8 cellular contexts compared by ENCODE assay signal in the genomic region with DNA sequence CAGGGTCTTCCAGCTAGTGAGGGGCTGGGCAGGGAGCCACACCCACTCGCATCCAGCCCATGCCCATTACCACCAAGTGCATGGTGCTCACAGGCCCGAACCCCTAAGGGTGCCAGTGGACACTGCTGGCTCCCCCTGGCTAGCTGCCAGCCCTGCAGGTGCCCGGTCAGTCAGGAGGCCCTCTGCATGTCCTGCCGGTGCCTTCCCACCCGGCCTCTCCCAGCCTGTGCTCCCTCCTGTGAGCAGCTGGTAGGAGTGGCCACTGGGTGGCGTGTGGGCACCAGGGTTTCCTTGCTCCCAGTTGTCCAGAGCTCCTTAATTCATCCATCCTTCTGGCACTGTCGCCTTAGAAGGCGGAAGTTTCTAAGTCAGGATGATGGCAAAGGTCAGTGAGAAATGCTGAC. TPM values are rescaled to one million over a fixed set of nuclear protein-coding genes. Genes with fewer than 3 reads are reported as not detected.
A peak's percentile ranks its signal among the peaks of the same experiment; 100 is the strongest.
DNase-seq lines count a peak whose midpoint lies in the region; ATAC-seq and TF ChIP-seq lines count a peak whose summit lies in the region.

No MANE protein-coding gene starts in this region.

- H3K27ac Mint-ChIP-seq in progenitor cell of endocrine pancreas (no peak overlapping the region), T-cell (no peak overlapping the region)

- CTCF ChIA-PET in T-cell (lab: Charles Lee), result interaction anchor here (0.6 to 1.9 kb wide), 3 partner anchors 9 to 226 kb away, joined by 3 to 6 read pairs (median 3); no protein-coding TSS in a partner anchor

- H3K4me1 Mint-ChIP-seq in progenitor cell of endocrine pancreas (ENCODE audit: low read depth) (peaks cover 3% of the 10 kb centered on the region), T-cell (peaks cover 5 to 21% (median 9%) of the 10 kb centered on the region in 3 donors)

- ATAC-seq in T-cell (replicated peaks in 1 of 4) (no peak), HG03025 (IDR thresholded peaks at IDR 0.05; ENCODE audit: low FRiP score, unreplicated experiment) (no peak)

- H3K27me3 Mint-ChIP-seq in progenitor cell of endocrine pancreas (no peaks in the 10 kb centered on the region), T-cell (no peaks in the 10 kb centered on the region)

- POLR2A ChIA-PET in T-cell (lab: Charles Lee), result interaction anchor here in 1 of 2 donors (0.6 kb wide), 1 partner anchor 29 kb away, joined by 3 read pairs; no protein-coding TSS in a partner anchor

- peaks cover 28% of the 10 kb centered on the region for H3K36me3 Mint-ChIP-seq in progenitor cell of endocrine pancreas (ENCODE audit: insufficient read depth)
- peaks cover 67% of the 10 kb centered on the region for H3K36me3 Mint-ChIP-seq in T-cell

- DNase-seq in NCI-H524 (lab: John Stamatoyannopoulos, UW), result peak; percentile 69 to 87
- no peak for DNase-seq in NCI-H524 treated with DMSO at 0.1 percent for 48 hours (lab: John Stamatoyannopoulos, UW)
- peak; percentile 52 for DNase-seq in LHCN-M2 (ENCODE audit: low read depth)
- peak; percentile 51 to 61 for DNase-seq in SHP77 (lab: John Stamatoyannopoulos, UW)
- peak; percentile 68 for DNase-seq in fibroblast of pulmonary artery (ENCODE audit: low read depth)
- peak; percentile 57 for DNase-seq in progenitor cell of endocrine pancreas (ENCODE audit: low spot score, unreplicated experiment)
- DNase-seq in T-cell, result no peak

- H3K4me3 Mint-ChIP-seq in progenitor cell of endocrine pancreas (ENCODE audit: low read depth), result no peak overlapping the region
- no peak overlapping the region for H3K4me3 Mint-ChIP-seq in T-cell

- H3K9me3 Mint-ChIP-seq in progenitor cell of endocrine pancreas (ENCODE audit: low read depth) (no peaks in the 10 kb centered on the region), T-cell (no peaks in the 10 kb centered on the region)

- H3K4me3 ChIP-seq in fibroblast of pulmonary artery (replicated peaks; ENCODE audit: low read depth, low read length), result no peak overlapping the region

- TF ChIP-seq CTCF in fibroblast of pulmonary artery (IDR thresholded peaks at IDR 0.05; ENCODE audit: low read length, missing control alignments), result peak; percentile 76
- TF ChIP-seq CTCF in progenitor cell of endocrine pancreas (IDR thresholded peaks at IDR 0.05; ENCODE audit: unreplicated experiment), result peak; percentile 86

RNA-seq across cellular contexts. Expression of a gene that starts 33.4 kb away (rescaled TPM):
- total RNA-seq in LHCN-M2 (2014; rRNA removed) (168 and 254 TPM in 2 replicates), progenitor cell of endocrine pancreas (215 and 221 TPM in 2 replicates), T-cell (10 to 100 TPM; 19.7 to 32.5 (median 28.2) TPM)
- 254 TPM for polyA plus RNA-seq in LHCN-M2 (2012)

RNA-seq across cellular contexts. Expression of a gene that starts 42.0 kb away (rescaled TPM):
- total RNA-seq in LHCN-M2 (2014; rRNA removed), result 0.11 and 0.13 TPM in 2 replicates
- polyA plus RNA-seq in LHCN-M2 (2012), result 0.19 TPM
- total RNA-seq in progenitor cell of endocrine pancreas, result 0.55 and 0.62 TPM in 2 replicates
- under 1 TPM in 2 of 5 donors, not detected in 3; 0.03 TPM for total RNA-seq in T-cell

Comparison
In these comparisons a context has a peak if more than half of its experiments do, and no peak if none do; other contexts are left out.
1. DNase-seq: peak in NCI-H524 (2 of 2), LHCN-M2 (single experiment), SHP77 (2 of 2), fibroblast of pulmonary artery (single experiment) and progenitor cell of endocrine pancreas (single experiment); none in NCI-H524 treated with DMSO at 0.1 percent for 48 hours (single experiment) and T-cell (0 of 34).